In the genomic region with DNA sequence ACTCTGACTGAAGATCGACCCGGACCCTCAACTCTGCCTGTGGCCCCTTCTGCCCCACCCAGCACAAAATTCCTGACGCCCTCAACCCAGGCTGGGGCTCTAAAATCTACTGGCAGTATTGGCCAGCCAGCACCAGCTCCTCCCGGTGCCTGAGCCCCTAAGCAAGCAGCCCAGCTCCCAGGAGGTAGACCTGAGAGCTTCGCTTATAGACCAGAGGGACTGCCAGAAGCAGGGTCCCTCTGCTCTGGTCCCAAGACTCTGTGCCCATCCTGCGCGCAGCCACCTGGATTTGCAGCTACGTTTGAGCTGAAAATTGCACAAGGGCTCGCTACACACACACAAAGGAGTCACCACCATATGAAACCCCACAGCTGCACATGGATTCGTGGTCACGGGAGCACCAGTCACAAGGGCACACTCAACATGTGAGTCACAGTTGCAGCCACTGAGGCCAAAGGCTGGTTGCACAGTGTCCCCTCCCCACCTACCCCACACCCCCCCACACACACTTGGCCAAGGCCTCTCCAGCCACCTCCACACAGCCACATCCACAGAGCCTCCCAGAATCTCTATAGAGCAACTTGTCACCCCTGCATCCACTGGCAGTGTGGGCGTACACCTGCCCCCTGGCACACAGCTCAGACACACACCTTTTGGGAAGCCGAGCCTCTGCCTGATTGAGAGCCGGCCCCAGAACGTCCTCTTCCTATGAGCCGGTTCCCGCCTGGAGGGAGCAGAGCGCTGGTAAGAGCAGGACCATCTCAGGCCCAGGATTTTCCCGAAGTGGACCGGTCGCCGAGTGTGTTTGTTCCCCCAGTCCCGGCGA, we compare ENCODE assay signal across 1 cellular context.
TF ChIP-seq lines count a peak whose summit lies in the region.

No MANE protein-coding gene starts in this region.

TF ChIP-seq in IMR-90, 13 proteins besides CTCF, POLR2A, EP300 and RAD21:
- TF ChIP-seq BHLHE40 (IDR thresholded peaks at IDR 0.05; ENCODE audit: low read depth, low read length) (peak; percentile 16; the same call in 1 of the 2 replicates), CEBPB (IDR thresholded peaks at IDR 0.05; ENCODE audit: low read depth, low read length) (peak; percentile 17; the same call in 1 of the 2 replicates), MAZ (IDR thresholded peaks at IDR 0.05; ENCODE audit: borderline replicate concordance, low read depth, low read length) (no peak), NFE2L2 (IDR thresholded peaks at IDR 0.05; ENCODE audit: low read depth, low read length) (no peak)
